In the genomic region with DNA sequence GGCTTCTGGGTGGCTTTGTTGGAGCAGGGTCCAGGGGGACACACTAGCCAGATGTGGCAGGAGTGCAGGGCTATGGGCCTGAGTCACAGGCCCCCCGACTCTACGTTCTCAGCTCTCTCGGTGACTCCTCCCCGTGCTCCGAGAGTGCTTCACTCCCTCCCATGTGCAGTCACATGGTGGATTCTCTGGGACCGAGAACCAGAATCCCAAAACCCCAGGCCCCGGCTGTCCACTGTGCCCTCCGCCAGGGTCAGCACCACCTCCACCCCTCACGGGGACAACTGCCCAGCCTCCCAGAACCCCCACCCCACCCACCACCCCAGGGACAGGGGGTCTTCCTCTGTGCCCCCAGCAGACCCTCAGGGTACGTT, we compare ENCODE assay signal across 21 cellular contexts. TPM values are rescaled to one million over a fixed set of nuclear protein-coding genes. Genes with fewer than 3 reads are reported as not detected.
A peak's percentile ranks its signal among the peaks of the same experiment; 100 is the strongest.
DNase-seq lines count a peak whose midpoint lies in the region; ATAC-seq and TF ChIP-seq lines count a peak whose summit lies in the region.
"Had no signal": no experiment of that assay in that cellular context is flagged by ENCODE, and none has a peak within 500 bp of the region (broad histone marks: within the 10 kb centered on the region; RNA-seq: fewer than 3 reads in every experiment).

No MANE protein-coding gene starts in this region.

- CTCF ChIA-PET in activated CD4-positive, alpha-beta memory T cell treated with anti-CD3 and anti-CD28 coated beads, Interleukin-2, amount 10 ng/mL, durations not matched to agents 7 days and 5 days (lab: Charles Lee) = no interaction called here
- CTCF ChIA-PET in activated CD4-positive, alpha-beta memory T cell treated with anti-CD3 and anti-CD28 coated beads for 36 hours (lab: Charles Lee) = no interaction called here
- CTCF ChIA-PET in CD8-positive, alpha-beta T cell (lab: Charles Lee) = interaction anchor here (1.3 to 1.5 kb wide), 2 partner anchors 9 to 12 kb away, joined by 3 read pairs; no protein-coding TSS in a partner anchor

- H3K27ac Mint-ChIP-seq in activated CD4-positive, alpha-beta memory T cell treated with anti-CD3 and anti-CD28 coated beads, Interleukin-2, amount 10 ng/mL, durations not matched to agents 7 days and 5 days = no peak overlapping the region
- H3K27ac Mint-ChIP-seq in activated CD4-positive, alpha-beta memory T cell treated with anti-CD3 and anti-CD28 coated beads for 36 hours = no peak overlapping the region
- H3K27ac Mint-ChIP-seq in osteocyte (ENCODE audit: unreplicated experiment) = peak overlapping the region; percentile 48
- no peak overlapping the region for H3K27ac Mint-ChIP-seq in CD8-positive, alpha-beta T cell
- H3K27ac Mint-ChIP-seq in glutamatergic neuron (ENCODE audit: unreplicated experiment) = no peak overlapping the region
- H3K27ac Mint-ChIP-seq: GM23338 had no signal

- intact Hi-C loops in activated CD4-positive, alpha-beta memory T cell treated with anti-CD3 and anti-CD28 coated beads for 36 hours (cut with micrococcal nuclease) = no loop called here
- intact Hi-C loops in upper lobe of right lung (cut with DNase I) = no loop called here
- intact Hi-C loops in CD8-positive, alpha-beta T cell (cut with DNase I, micrococcal nuclease) = no loop called here

- no peaks in the 10 kb centered on the region for H3K36me3 ChIP-seq in upper lobe of right lung
- H3K36me3 ChIP-seq in CD8-positive, alpha-beta T cell (ENCODE audit: insufficient read depth, low read length) = no peaks in the 10 kb centered on the region
- H3K36me3 ChIP-seq: SJCRH30 had no signal

- peak overlapping the region; percentile 69 to 98 for H3K27ac ChIP-seq in coronary artery
- H3K27ac ChIP-seq in upper lobe of right lung = no peak overlapping the region
- H3K27ac ChIP-seq in CD8-positive, alpha-beta T cell (ENCODE audit: low read depth, low read length) = no peak overlapping the region
- H3K27ac ChIP-seq: HL-60, SJCRH30 had no signal

- H3K9me3 Mint-ChIP-seq in activated CD4-positive, alpha-beta memory T cell treated with anti-CD3 and anti-CD28 coated beads, Interleukin-2, amount 10 ng/mL, durations not matched to agents 7 days and 5 days = no peaks in the 10 kb centered on the region
- H3K9me3 Mint-ChIP-seq in activated CD4-positive, alpha-beta memory T cell treated with anti-CD3 and anti-CD28 coated beads for 36 hours = no peaks in the 10 kb centered on the region
- H3K9me3 Mint-ChIP-seq in osteocyte (ENCODE audit: unreplicated experiment) (no peaks in the 10 kb centered on the region), glutamatergic neuron (ENCODE audit: unreplicated experiment) (peaks cover 2% of the 10 kb centered on the region)
- no peaks in the 10 kb centered on the region for H3K9me3 Mint-ChIP-seq in CD8-positive, alpha-beta T cell
- H3K9me3 Mint-ChIP-seq: GM23338, nephron progenitor cell had no signal

- POLR2A ChIA-PET in activated CD4-positive, alpha-beta memory T cell treated with anti-CD3 and anti-CD28 coated beads, Interleukin-2, amount 10 ng/mL, durations not matched to agents 7 days and 5 days (lab: Charles Lee) = no interaction called here
- POLR2A ChIA-PET in activated CD4-positive, alpha-beta memory T cell treated with anti-CD3 and anti-CD28 coated beads for 36 hours (lab: Charles Lee) = no interaction called here
- POLR2A ChIA-PET in CD8-positive, alpha-beta T cell (lab: Charles Lee) = no interaction called here

- ATAC-seq in upper lobe of right lung = no peak
- no peak for ATAC-seq in CD8-positive, alpha-beta T cell
- ATAC-seq: GM23338, K562 had no signal

- H3K4me3 ChIP-seq in coronary artery (peak overlapping the region; percentile 45), upper lobe of right lung (no peak overlapping the region)
- no peak overlapping the region for H3K4me3 ChIP-seq in CD8-positive, alpha-beta T cell (ENCODE audit: low read depth, low read length)
- H3K4me3 ChIP-seq: GM23338, K562, SJCRH30 had no signal

- peaks cover 23% of the 10 kb centered on the region for H3K27me3 ChIP-seq in upper lobe of right lung
- no peaks in the 10 kb centered on the region for H3K27me3 ChIP-seq in CD8-positive, alpha-beta T cell (ENCODE audit: insufficient read depth, low read length)
- H3K27me3 ChIP-seq: SJCRH30 had no signal

- peaks cover under 1% of the 10 kb centered on the region for H3K36me3 Mint-ChIP-seq in activated CD4-positive, alpha-beta memory T cell treated with anti-CD3 and anti-CD28 coated beads, Interleukin-2, amount 10 ng/mL, durations not matched to agents 7 days and 5 days (ENCODE audit: low read depth)
- no peaks in the 10 kb centered on the region for H3K36me3 Mint-ChIP-seq in activated CD4-positive, alpha-beta memory T cell treated with anti-CD3 and anti-CD28 coated beads for 36 hours
- H3K36me3 Mint-ChIP-seq in osteocyte (ENCODE audit: unreplicated experiment) = no peaks in the 10 kb centered on the region
- H3K36me3 Mint-ChIP-seq in CD8-positive, alpha-beta T cell = no peaks in the 10 kb centered on the region
- H3K36me3 Mint-ChIP-seq in glutamatergic neuron (ENCODE audit: unreplicated experiment) = peaks cover 5% of the 10 kb centered on the region

- peaks cover 6% of the 10 kb centered on the region for H3K4me1 ChIP-seq in upper lobe of right lung
- no peaks in the 10 kb centered on the region for H3K4me1 ChIP-seq in CD8-positive, alpha-beta T cell (ENCODE audit: insufficient read depth, low read length)

- peak; percentile 11 for DNase-seq in activated CD4-positive, alpha-beta memory T cell treated with anti-CD3 and anti-CD28 coated beads, Interleukin-2, amount 10 ng/mL, durations not matched to agents 7 days and 5 days
- DNase-seq in activated CD4-positive, alpha-beta memory T cell treated with anti-CD3 and anti-CD28 coated beads for 36 hours = no peak
- DNase-seq in coronary artery (ENCODE audit: low spot score) (peak; percentile 71), osteocyte (ENCODE audit: extremely low spot score, unreplicated experiment) (peak; percentile 62), upper lobe of right lung (peak; percentile 33), NCI-H1417 (lab: John Stamatoyannopoulos, UW) (no peak), glutamatergic neuron (no peak)
- no peak for DNase-seq in CD8-positive, alpha-beta T cell
- DNase-seq: activated CD4-positive, alpha-beta T cell treated with anti-CD3 and anti-CD28 coated beads for 1 hour; activated CD8-positive, alpha-beta memory T cell treated with anti-CD3 and anti-CD28 coated beads, Interleukin-2, amount 50 U/mL, for 4 hours; activated naive CD4-positive, alpha-beta T cell; cortex of kidney; DMS153; mammary epithelial cell; NCI-H2029 treated with DMSO at 0.1 percent for 48 hours; nephron progenitor cell; SJCRH30; stimulated activated CD4-positive, alpha-beta T cell treated with anti-CD3 and anti-CD28 coated beads, Interleukin-1b, Interleukin-23, amount 100 ng/mL, for 48 hours had no signal

- TF ChIP-seq CTCF in coronary artery (IDR thresholded peaks at IDR 0.05) (no peak), osteocyte (IDR thresholded peaks at IDR 0.05) (no peak), upper lobe of right lung (IDR thresholded peaks at IDR 0.05) (no peak), glutamatergic neuron (IDR thresholded peaks at IDR 0.05; ENCODE audit: partially characterized antibody, unreplicated experiment) (no peak)
- TF ChIP-seq CTCF in CD8-positive, alpha-beta T cell (IDR thresholded peaks at IDR 0.05) = no peak

- H3K27me3 Mint-ChIP-seq in activated CD4-positive, alpha-beta memory T cell treated with anti-CD3 and anti-CD28 coated beads, Interleukin-2, amount 10 ng/mL, durations not matched to agents 7 days and 5 days = peaks cover 43% of the 10 kb centered on the region
- H3K27me3 Mint-ChIP-seq in activated CD4-positive, alpha-beta memory T cell treated with anti-CD3 and anti-CD28 coated beads for 36 hours = peaks cover 26% of the 10 kb centered on the region
- H3K27me3 Mint-ChIP-seq in osteocyte (ENCODE audit: unreplicated experiment) = no peaks in the 10 kb centered on the region
- peaks cover 34% of the 10 kb centered on the region for H3K27me3 Mint-ChIP-seq in CD8-positive, alpha-beta T cell (ENCODE audit: low read depth)
- H3K27me3 Mint-ChIP-seq in glutamatergic neuron (ENCODE audit: unreplicated experiment) = peaks cover 5% of the 10 kb centered on the region

- no peak overlapping the region for H3K4me3 Mint-ChIP-seq in activated CD4-positive, alpha-beta memory T cell treated with anti-CD3 and anti-CD28 coated beads, Interleukin-2, amount 10 ng/mL, durations not matched to agents 7 days and 5 days
- no peak overlapping the region for H3K4me3 Mint-ChIP-seq in activated CD4-positive, alpha-beta memory T cell treated with anti-CD3 and anti-CD28 coated beads for 36 hours
- H3K4me3 Mint-ChIP-seq in osteocyte (ENCODE audit: unreplicated experiment) (no peak overlapping the region), glutamatergic neuron (ENCODE audit: unreplicated experiment) (no peak overlapping the region)
- no peak overlapping the region for H3K4me3 Mint-ChIP-seq in CD8-positive, alpha-beta T cell
- H3K4me3 Mint-ChIP-seq: GM23338, nephron progenitor cell had no signal

- no peaks in the 10 kb centered on the region for H3K9me3 ChIP-seq in upper lobe of right lung
- no peaks in the 10 kb centered on the region for H3K9me3 ChIP-seq in CD8-positive, alpha-beta T cell (ENCODE audit: low read length)
- H3K9me3 ChIP-seq: SJCRH30 had no signal

- H3K4me1 Mint-ChIP-seq in activated CD4-positive, alpha-beta memory T cell treated with anti-CD3 and anti-CD28 coated beads, Interleukin-2, amount 10 ng/mL, durations not matched to agents 7 days and 5 days = peaks cover 15% of the 10 kb centered on the region
- H3K4me1 Mint-ChIP-seq in activated CD4-positive, alpha-beta memory T cell treated with anti-CD3 and anti-CD28 coated beads for 36 hours (ENCODE audit: low read depth) = peaks cover 14% of the 10 kb centered on the region
- H3K4me1 Mint-ChIP-seq in osteocyte (ENCODE audit: unreplicated experiment) (peaks cover 83% of the 10 kb centered on the region), glutamatergic neuron (ENCODE audit: low read depth, unreplicated experiment) (peaks cover 19% of the 10 kb centered on the region)
- peaks cover 12% of the 10 kb centered on the region for H3K4me1 Mint-ChIP-seq in CD8-positive, alpha-beta T cell (ENCODE audit: low read depth)

RNA-seq across cellular contexts. Expression of a gene that starts 4.2 kb away (rescaled TPM):
- total RNA-seq in activated CD4-positive, alpha-beta memory T cell treated with anti-CD3 and anti-CD28 coated beads, Interleukin-2, amount 10 ng/mL, durations not matched to agents 7 days and 5 days = 1 to 10 TPM; 8.1 to 9.6 TPM
- under 1 TPM; 0.77 to 0.97 TPM for total RNA-seq in activated CD4-positive, alpha-beta memory T cell treated with anti-CD3 and anti-CD28 coated beads for 36 hours
- total RNA-seq in osteocyte (87.9 and 93.4 TPM in 2 replicates), upper lobe of right lung (11.1 TPM), glutamatergic neuron (ENCODE audit: unreplicated experiment) (7.6 TPM)
- total RNA-seq in CD8-positive, alpha-beta T cell = not detected
- total RNA-seq: SJCRH30 had no signal

Comparison
In these comparisons a context has a peak if more than half of its experiments do, and no peak if none do; other contexts are left out.
1. DNase-seq: peak in activated CD4-positive, alpha-beta memory T cell treated with anti-CD3 and anti-CD28 coated beads, Interleukin-2, amount 10 ng/mL, durations not matched to agents 7 days and 5 days (single experiment), coronary artery (single experiment), osteocyte (single experiment) and upper lobe of right lung (single experiment); none in activated CD4-positive, alpha-beta memory T cell treated with anti-CD3 and anti-CD28 coated beads for 36 hours (single experiment), CD8-positive, alpha-beta T cell (0 of 7), NCI-H1417 (0 of 3) and glutamatergic neuron (single experiment).
2. H3K27ac ChIP-seq: peak in coronary artery (2 of 2); none in upper lobe of right lung (single experiment) and CD8-positive, alpha-beta T cell (single experiment).